In genomic region chr6:121849477-121849876, GRCh38 we compare ENCODE assay signal across 9 cellular contexts.
DNase-seq lines count a peak whose midpoint lies in the region; TF ChIP-seq lines count a peak whose summit lies in the region.
"Had no signal": no experiment of that assay in that cellular context is flagged by ENCODE, and none has a peak within 500 bp of the region (broad histone marks: within the 10 kb centered on the region; RNA-seq: fewer than 3 reads in every experiment).

No MANE protein-coding gene starts in this region.

- H3K27me3 ChIP-seq in A673 (replicated peaks; ENCODE audit: insufficient read depth, low read depth, low read length, poor library complexity) = no peaks in the 10 kb centered on the region
- no peaks in the 10 kb centered on the region for H3K27me3 ChIP-seq in trophoblast cell (ENCODE audit: insufficient read depth, low read length)

- H3K4me3 Mint-ChIP-seq in T-helper 2 cell treated with Interferon-gamma antibody and Interleukin-4, amounts not matched to agents 5 μg/mL and 100 μg/mL, for 36 hours = no peak overlapping the region
- H3K4me3 Mint-ChIP-seq: IgD-negative memory B cell had no signal

- no peaks in the 10 kb centered on the region for H3K36me3 Mint-ChIP-seq in T-helper 2 cell treated with Interferon-gamma antibody and Interleukin-4, amounts not matched to agents 5 μg/mL and 100 μg/mL, for 36 hours (ENCODE audit: low read depth)
- H3K36me3 Mint-ChIP-seq: IgD-negative memory B cell had no signal

- H3K4me1 ChIP-seq in A673 (ENCODE audit: insufficient read depth, low read length, poor library complexity, severe bottlenecking) = peaks cover 18% of the 10 kb centered on the region
- no peaks in the 10 kb centered on the region for H3K4me1 ChIP-seq in HEK293 (ENCODE audit: control insufficient read depth, insufficient read depth, low read length)
- peaks cover 2 to 4% of the 10 kb centered on the region in 2 experiments for H3K4me1 ChIP-seq in trophoblast cell (ENCODE audit: control insufficient read depth in 1 of 2, insufficient read depth in 2 of 2, low read length in 2 of 2)

- H3K18ac ChIP-seq in trophoblast cell (ENCODE audit: low read length) = no peak overlapping the region

- H2AFZ ChIP-seq in trophoblast cell (ENCODE audit: insufficient read depth, low read length, poor library complexity) = no peak overlapping the region

- no peak overlapping the region for H3K23ac ChIP-seq in trophoblast cell (ENCODE audit: low read length)

- no peak overlapping the region for H2BK12ac ChIP-seq in trophoblast cell (ENCODE audit: low read length)

- H2BK120ac ChIP-seq in trophoblast cell (ENCODE audit: insufficient read depth, low read length, poor library complexity) = no peak overlapping the region

- no peaks in the 10 kb centered on the region for H3K9me3 ChIP-seq in A673 (ENCODE audit: low read depth, low read length, poor library complexity, severe bottlenecking)
- no peaks in the 10 kb centered on the region for H3K9me3 ChIP-seq in HEK293 (ENCODE audit: control insufficient read depth, insufficient read depth, low read depth, low read length)
- no peaks in the 10 kb centered on the region for H3K9me3 ChIP-seq in trophoblast cell (ENCODE audit: insufficient read depth, low read depth, low read length)

- no peak overlapping the region for H3K27ac Mint-ChIP-seq in T-helper 2 cell treated with Interferon-gamma antibody and Interleukin-4, amounts not matched to agents 5 μg/mL and 100 μg/mL, for 36 hours
- H3K27ac Mint-ChIP-seq: IgD-negative memory B cell had no signal

- H4K12ac ChIP-seq in trophoblast cell (ENCODE audit: low read depth, low read length) = no peak overlapping the region

- H3K4ac ChIP-seq in trophoblast cell (ENCODE audit: low read depth, low read length) = no peak overlapping the region

- H3K79me2 ChIP-seq in trophoblast cell (ENCODE audit: control insufficient read depth, insufficient read depth, low read length, poor library complexity) = no peaks in the 10 kb centered on the region

- CTCF ChIA-PET in A673 (lab: Charles Lee) = interaction anchor here (0.6 to 1.6 kb wide), 4 partner anchors 83 to 530 kb away, joined by 3 to 8 read pairs (median 4); no protein-coding TSS in a partner anchor
- CTCF ChIA-PET in HEK293 (lab: Yijun Ruan, JAX) = interaction anchor here (0.5 to 7.1 kb wide), 41 partner anchors 9 to 609 kb away, joined by 3 to 88 read pairs (median 4); partner anchors contain the start of gene GJA1

- H3K4me3 ChIP-seq in A673 (ENCODE audit: low read depth, low read length, poor library complexity, severe bottlenecking) (no peak overlapping the region), HEK293 (ENCODE audit: low read depth, low read length) (no peak overlapping the region), trophoblast cell (ENCODE audit: low read depth, low read length) (no peak overlapping the region)

- H3K9me3 Mint-ChIP-seq in T-helper 2 cell treated with Interferon-gamma antibody and Interleukin-4, amounts not matched to agents 5 μg/mL and 100 μg/mL, for 36 hours = no peaks in the 10 kb centered on the region
- H3K9me3 Mint-ChIP-seq: IgD-negative memory B cell had no signal

- no peak overlapping the region for H4K8ac ChIP-seq in trophoblast cell (ENCODE audit: low read depth, low read length)

- H3K27ac ChIP-seq in A673 (ENCODE audit: low read depth, low read length, poor library complexity, severe bottlenecking) (no peak overlapping the region), HEK293 (ENCODE audit: extremely low read depth, low read depth, low read length) (no peak overlapping the region), trophoblast cell (ENCODE audit: low read depth, low read length) (no peak overlapping the region)

- H3K9ac ChIP-seq in trophoblast cell (ENCODE audit: low read length) = no peak overlapping the region

- DNase-seq in A673 (ENCODE audit: low spot score) = peak; percentile 84
- peak; percentile 77 for DNase-seq in LHCN-M2 (ENCODE audit: low read depth)
- peak; percentile 4 for DNase-seq in T-helper 2 cell treated with Interferon-gamma antibody and Interleukin-4, amounts not matched to agents 5 μg/mL and 100 μg/mL, for 36 hours (ENCODE audit: low spot score)
- peak; percentile 71 for DNase-seq in fibroblast of the conjunctiva (ENCODE audit: low read depth)
- DNase-seq in trophoblast cell = peak; percentile 30 to 78
- no peak for DNase-seq in DMS79 (lab: John Stamatoyannopoulos, UW)

- H3K27me3 Mint-ChIP-seq in T-helper 2 cell treated with Interferon-gamma antibody and Interleukin-4, amounts not matched to agents 5 μg/mL and 100 μg/mL, for 36 hours (ENCODE audit: low read depth) = peaks cover 3% of the 10 kb centered on the region
- H3K27me3 Mint-ChIP-seq: IgD-negative memory B cell had no signal

- no TSS peak for BruUV-seq in A673 (replicated peaks; lab: Mats Ljungman, UMichigan)

- no CpG with 5 or more reads among the region's 5 CpGs for WGBS in trophoblast cell (ENCODE audit: extremely low coverage, insufficient coverage, insufficient read length)

- no peak overlapping the region for H2AK5ac ChIP-seq in trophoblast cell (ENCODE audit: low read length)

- no peaks in the 10 kb centered on the region for H3K4me1 Mint-ChIP-seq in T-helper 2 cell treated with Interferon-gamma antibody and Interleukin-4, amounts not matched to agents 5 μg/mL and 100 μg/mL, for 36 hours (ENCODE audit: low read depth)
- H3K4me1 Mint-ChIP-seq: IgD-negative memory B cell had no signal

- H3K14ac ChIP-seq in trophoblast cell (ENCODE audit: low read length) = no peak overlapping the region

- intact Hi-C loops in A673 (cut with micrococcal nuclease; ENCODE audit: unreplicated experiment) = loop anchor here (1.0 to 10.0 kb wide), 6 partner anchors 183 to 523 kb away; no protein-coding TSS in a partner anchor

- H3K36me3 ChIP-seq in A673 (ENCODE audit: insufficient read depth, low read length, poor library complexity, severe bottlenecking) (no peaks in the 10 kb centered on the region), HEK293 (ENCODE audit: control insufficient read depth in 2 of 2, insufficient read depth in 1 of 2, low read length in 2 of 2) (no peaks in the 10 kb centered on the region), trophoblast cell (ENCODE audit: control insufficient read depth in 1 of 2, insufficient read depth in 2 of 2, low read length in 2 of 2) (no peaks in the 10 kb centered on the region)

- TF ChIP-seq CTCF in A673 (conservative IDR thresholded peaks at IDR 0.05; ENCODE audit: low read depth, low read length) (peak; percentile 77), GM12872 (IDR thresholded peaks at IDR 0.05; ENCODE audit: insufficient read depth, low read depth, low read length) (peak; percentile 76), HEK293 (tag by site-specific recombination; IDR thresholded peaks at IDR 0.05) (peak; percentile 34; the same call in 1 of the 2 replicates)

- H3K4me2 ChIP-seq in trophoblast cell (ENCODE audit: low read length) = no peak overlapping the region

- H2BK5ac ChIP-seq in trophoblast cell (ENCODE audit: low read depth, low read length, poor library complexity) = no peak overlapping the region

- POLR2A ChIA-PET in A673 (lab: Charles Lee; ENCODE audit: low non-redundant PET) = interaction anchor here (0.6 kb wide), 2 partner anchors 35 to 336 kb away, joined by 3 to 4 read pairs; no protein-coding TSS in a partner anchor
- POLR2A ChIA-PET in HEK293 (lab: Yijun Ruan, JAX) = interaction anchor here (0.9 kb wide), 1 partner anchor 413 kb away, joined by 4 read pairs; no protein-coding TSS in a partner anchor

- no peak overlapping the region for H4K91ac ChIP-seq in trophoblast cell (ENCODE audit: low read depth, low read length)

- peaks cover 3% of the 10 kb centered on the region for H3K79me1 ChIP-seq in trophoblast cell (ENCODE audit: low read length)

TF ChIP-seq in HEK293, 187 proteins besides CTCF, POLR2A, EP300 and RAD21 (continues in another document):
- TF ChIP-seq, protein P1, sequence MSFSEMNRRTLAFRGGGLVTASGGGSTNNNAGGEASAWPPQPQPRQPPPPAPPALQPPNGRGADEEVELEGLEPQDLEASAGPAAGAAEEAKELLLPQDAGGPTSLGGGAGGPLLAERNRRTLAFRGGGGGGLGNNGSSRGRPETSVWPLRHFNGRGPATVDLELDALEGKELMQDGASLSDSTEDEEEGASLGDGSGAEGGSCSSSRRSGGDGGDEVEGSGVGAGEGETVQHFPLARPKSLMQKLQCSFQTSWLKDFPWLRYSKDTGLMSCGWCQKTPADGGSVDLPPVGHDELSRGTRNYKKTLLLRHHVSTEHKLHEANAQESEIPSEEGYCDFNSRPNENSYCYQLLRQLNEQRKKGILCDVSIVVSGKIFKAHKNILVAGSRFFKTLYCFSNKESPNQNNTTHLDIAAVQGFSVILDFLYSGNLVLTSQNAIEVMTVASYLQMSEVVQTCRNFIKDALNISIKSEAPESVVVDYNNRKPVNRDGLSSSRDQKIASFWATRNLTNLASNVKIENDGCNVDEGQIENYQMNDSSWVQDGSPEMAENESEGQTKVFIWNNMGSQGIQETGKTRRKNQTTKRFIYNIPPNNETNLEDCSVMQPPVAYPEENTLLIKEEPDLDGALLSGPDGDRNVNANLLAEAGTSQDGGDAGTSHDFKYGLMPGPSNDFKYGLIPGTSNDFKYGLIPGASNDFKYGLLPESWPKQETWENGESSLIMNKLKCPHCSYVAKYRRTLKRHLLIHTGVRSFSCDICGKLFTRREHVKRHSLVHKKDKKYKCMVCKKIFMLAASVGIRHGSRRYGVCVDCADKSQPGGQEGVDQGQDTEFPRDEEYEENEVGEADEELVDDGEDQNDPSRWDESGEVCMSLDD (tag by site-specific recombination; IDR thresholded peaks at IDR 0.05) = no peak
- no peak for TF ChIP-seq RBAK (tag by site-specific recombination; IDR thresholded peaks at IDR 0.05)
- TF ChIP-seq ZNF654 (tag by site-specific recombination; IDR thresholded peaks at IDR 0.05; ENCODE audit: low read depth) = peak; percentile 86
- TF ChIP-seq KLF9 (tag by site-specific recombination; IDR thresholded peaks at IDR 0.05; ENCODE audit: low read depth) = no peak
- TF ChIP-seq KLF8 (tag by site-specific recombination; IDR thresholded peaks at IDR 0.05) = no peak
- TF ChIP-seq KLF1 (tag by site-specific recombination; IDR thresholded peaks at IDR 0.05) = no peak
- no peak for TF ChIP-seq ZNF677 (tag by site-specific recombination; IDR thresholded peaks at IDR 0.05)
- no peak for TF ChIP-seq BCL11A (tag by site-specific recombination; IDR thresholded peaks at IDR 0.05; ENCODE audit: low read depth)
